Comparison of ENCODE assay signal across 13 cellular contexts in the genomic region with DNA sequence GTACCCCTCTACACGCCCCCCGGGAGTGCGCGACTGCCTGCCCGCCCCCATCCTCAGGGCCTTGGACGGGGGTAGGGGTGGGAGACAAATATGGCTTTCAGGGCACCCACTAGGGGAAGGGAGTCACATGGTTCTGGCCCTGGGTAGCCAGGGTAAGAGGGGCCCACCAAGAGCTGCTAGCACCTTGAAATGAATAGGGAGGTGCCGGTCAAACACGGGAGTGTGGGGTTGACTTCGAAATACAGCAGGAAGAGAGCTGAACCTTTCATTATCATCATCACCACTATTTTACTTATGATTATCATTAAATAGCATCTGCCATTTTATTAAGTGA.
DNase-seq lines count a peak whose midpoint lies in the region; ATAC-seq, FAIRE-seq and TF ChIP-seq lines count a peak whose summit lies in the region.
"Had no signal": no experiment of that assay in that cellular context is flagged by ENCODE, and none has a peak within 500 bp of the region (broad histone marks: within the 10 kb centered on the region; RNA-seq: fewer than 3 reads in every experiment).

No MANE protein-coding gene starts in this region.

- TF ChIP-seq EP300 in gastroesophageal sphincter (IDR thresholded peaks at IDR 0.05), result no peak

- peak overlapping the region; percentile 44 to 65 for H3K4me3 ChIP-seq in right atrium auricular region
- peak overlapping the region; percentile 35 to 74 for H3K4me3 ChIP-seq in gastroesophageal sphincter
- peak overlapping the region; percentile 67 for H3K4me3 ChIP-seq in osteoblast (ENCODE audit: insufficient read depth, low read length)
- H3K4me3 ChIP-seq in aorta (ENCODE audit: low read length in 2 of 2), result peak overlapping the region in 1 of 2 donors; percentile 48

- H3K36me3 ChIP-seq in right atrium auricular region (no peaks in the 10 kb centered on the region), gastroesophageal sphincter (no peaks in the 10 kb centered on the region), osteoblast (ENCODE audit: insufficient read depth, low read length) (no peaks in the 10 kb centered on the region), aorta (ENCODE audit: control insufficient read depth in 1 of 2, insufficient read depth in 2 of 2, low read length in 1 of 2) (no peaks in the 10 kb centered on the region)

- TF ChIP-seq CTCF in right atrium auricular region (IDR thresholded peaks at IDR 0.05) (no peak), gastroesophageal sphincter (IDR thresholded peaks at IDR 0.05) (no peak), osteoblast (IDR thresholded peaks at IDR 0.05; ENCODE audit: extremely low read depth, low read depth, low read length) (no peak), D721Med (IDR thresholded peaks at IDR 0.05; ENCODE audit: insufficient read depth, missing control alignments) (no peak)

- H3K4me1 ChIP-seq in right atrium auricular region (peaks cover 0 to 43% of the 10 kb centered on the region in 2 donors), gastroesophageal sphincter (peaks cover 0 to 42% (median 0%) of the 10 kb centered on the region in 3 donors), osteoblast (ENCODE audit: insufficient read depth, low read length) (peaks cover 5% of the 10 kb centered on the region), aorta (ENCODE audit: control insufficient read depth in 1 of 2, insufficient read depth in 2 of 2, low read length in 2 of 2) (peaks cover 0 to 2% of the 10 kb centered on the region in 2 donors)

- no peak for TF ChIP-seq POLR2A in gastroesophageal sphincter (IDR thresholded peaks at IDR 0.05)

- 13 to 77% methylated on average over 3 to 4 of the region's 9 CpGs for WGBS in gastroesophageal sphincter (ENCODE audit: low coverage in 1 of 2), 2 donors
- WGBS in aorta, 2 donors, result 30 to 36% methylated on average over 9 of the region's 9 CpGs

- peaks cover 39% of the 10 kb centered on the region for H3K79me2 ChIP-seq in osteoblast (ENCODE audit: insufficient read depth, low read length)

- no peak for FAIRE-seq in D721Med (lab: Jason Lieb, UNC)

- no peak for ATAC-seq in Right ventricle myocardium inferior
- peak; percentile 3 for ATAC-seq in gastroesophageal sphincter
- peak; percentile 40 for ATAC-seq in aorta (ENCODE audit: low FRiP score)
- ATAC-seq in GM18868 (IDR thresholded peaks at IDR 0.05; ENCODE audit: unreplicated experiment), result no peak
- ATAC-seq: HCT116 had no signal

- DNase-seq in right atrium auricular region (ENCODE audit: low spot score) (no peak), Right ventricle myocardium inferior (ENCODE audit: missing footprints) (no peak), osteoblast (ENCODE audit: insufficient read length, low spot score, missing footprints) (no peak), aorta (no peak), D721Med (ENCODE audit: insufficient read length, low spot score) (no peak), NCI-H1092 (lab: John Stamatoyannopoulos, UW) (no peak)
- DNase-seq: activated CD8-positive, alpha-beta memory T cell treated with anti-CD3 and anti-CD28 coated beads for 24 hours; GF-D8; NCI-H774; SW 1271 had no signal

- H3K27me3 ChIP-seq in right atrium auricular region, result no peaks in the 10 kb centered on the region
- H3K27me3 ChIP-seq in gastroesophageal sphincter, result peaks cover 5% of the 10 kb centered on the region
- no peaks in the 10 kb centered on the region for H3K27me3 ChIP-seq in osteoblast (ENCODE audit: insufficient read depth, low read length)
- H3K27me3 ChIP-seq in aorta (ENCODE audit: control insufficient read depth in 1 of 2, insufficient read depth in 2 of 2, low read length in 1 of 2), result no peaks in the 10 kb centered on the region

- peak overlapping the region; percentile 75 for H3K4me2 ChIP-seq in osteoblast (ENCODE audit: insufficient read depth, low read length)

- no peak overlapping the region for H2AFZ ChIP-seq in osteoblast (ENCODE audit: low read length)

- H3K27ac ChIP-seq in right atrium auricular region (peak overlapping the region; percentile 69 to 71), gastroesophageal sphincter (peak overlapping the region in 3 of 4 donors; percentile 79 to 87 (median 86)), osteoblast (ENCODE audit: low read depth, low read length) (no peak overlapping the region), aorta (ENCODE audit: low read depth in 1 of 2, low read length in 2 of 2) (no peak overlapping the region)

- H4K20me1 ChIP-seq in osteoblast (ENCODE audit: insufficient read depth, low read length), result peaks cover 83% of the 10 kb centered on the region

- intact Hi-C loops in Right ventricle myocardium inferior (cut with DNase I), result no loop called here
- intact Hi-C loops in aorta (cut with DNase I), result loop anchor here in 1 of 2 donors (10.0 kb wide), 1 partner anchor 65 kb away; no protein-coding TSS in a partner anchor

- H3K9me3 ChIP-seq in right atrium auricular region (no peaks in the 10 kb centered on the region), gastroesophageal sphincter (no peaks in the 10 kb centered on the region), osteoblast (ENCODE audit: low read depth, low read length) (no peaks in the 10 kb centered on the region), aorta (ENCODE audit: control insufficient read depth, low read length) (no peaks in the 10 kb centered on the region)

Comparison
In these comparisons a context has a peak if more than half of its experiments do, and no peak if none do; other contexts are left out.
1. H3K27ac ChIP-seq: peak in right atrium auricular region (2 of 2) and gastroesophageal sphincter (3 of 4); none in osteoblast (single experiment) and aorta (0 of 2).
2. ATAC-seq: peak in gastroesophageal sphincter (single experiment) and aorta (single experiment); none in Right ventricle myocardium inferior (single experiment) and GM18868 (single experiment).